27 cellular contexts compared by ENCODE assay signal in genomic region chr6:30935018-30935417, GRCh38. TPM values are rescaled to one million over a fixed set of nuclear protein-coding genes. Genes with fewer than 3 reads are reported as not detected.
DNase-seq lines count a peak whose midpoint lies in the region; ATAC-seq, FAIRE-seq and TF ChIP-seq lines count a peak whose summit lies in the region.
"Had no signal": no experiment of that assay in that cellular context is flagged by ENCODE, and none has a peak within 500 bp of the region (broad histone marks: within the 10 kb centered on the region; RNA-seq: fewer than 3 reads in every experiment).

No MANE protein-coding gene starts in this region.

- no peaks in the 10 kb centered on the region for H3K36me3 Mint-ChIP-seq in MCF 10A (ENCODE audit: insufficient read depth, unreplicated experiment)
- H3K36me3 Mint-ChIP-seq: activated naive CD8-positive, alpha-beta T cell treated with anti-CD3 and anti-CD28 coated beads for 36 hours had no signal

- no peaks in the 10 kb centered on the region for H3K27me3 Mint-ChIP-seq in MCF 10A (ENCODE audit: insufficient read depth, unreplicated experiment)

- intact Hi-C loops in MCF 10A (cut with micrococcal nuclease) (no loop called here), breast epithelium (cut with DNase I; ENCODE audit: low total_unique reads) (no loop called here), heart left ventricle (cut with DNase I) (no loop called here)

- no peak for TF ChIP-seq CTCF in MCF 10A (IDR thresholded peaks at IDR 0.05; ENCODE audit: unreplicated experiment)
- TF ChIP-seq CTCF in breast epithelium (IDR thresholded peaks at IDR 0.05): no peak
- TF ChIP-seq CTCF in heart left ventricle (IDR thresholded peaks at IDR 0.05): no peak

- no TSS peak for BruUV-seq in MCF 10A (replicated peaks; lab: Mats Ljungman, UMichigan)

- peak overlapping the region; percentile 2 for H3K4me3 Mint-ChIP-seq in MCF 10A (ENCODE audit: unreplicated experiment)
- H3K4me3 Mint-ChIP-seq: activated naive CD8-positive, alpha-beta T cell treated with anti-CD3 and anti-CD28 coated beads for 36 hours; activated T-helper 1 cell treated with anti-CD3 and anti-CD28 coated beads, Interleukin-12 subunit alpha, Interleukin-12 subunit beta, Interleukin-2, Interleukin-4 antibody, amounts not matched to agents 30 ng/mL and 10 ng/mL and 1 ng/mL, durations not matched to agents 14 hours and 24 hours and 36 hours had no signal

- H3K27ac Mint-ChIP-seq in MCF 10A (ENCODE audit: low read depth, unreplicated experiment): peak overlapping the region; percentile 94
- H3K27ac Mint-ChIP-seq: activated naive CD8-positive, alpha-beta T cell treated with anti-CD3 and anti-CD28 coated beads for 36 hours; activated T-helper 1 cell treated with anti-CD3 and anti-CD28 coated beads, Interleukin-12 subunit alpha, Interleukin-12 subunit beta, Interleukin-2, Interleukin-4 antibody, amounts not matched to agents 30 ng/mL and 10 ng/mL and 1 ng/mL, durations not matched to agents 14 hours and 24 hours and 36 hours had no signal

- POLR2A ChIA-PET in MCF 10A (lab: Yijun Ruan, JAX): interaction anchor here (0.6 to 2.4 kb wide), 17 partner anchors 10 to 181 kb away, joined by 3 to 30 read pairs (median 4); partner anchors contain the start of genes DDR1 and VARS2

- H3K27me3 ChIP-seq in breast epithelium (no peaks in the 10 kb centered on the region), heart left ventricle (peaks cover 0 to 11% (median 0%) of the 10 kb centered on the region in 9 donors)
- H3K27me3 ChIP-seq: dorsolateral prefrontal cortex, right atrium auricular region had no signal

- H3K4me1 ChIP-seq in breast epithelium: no peaks in the 10 kb centered on the region
- no peaks in the 10 kb centered on the region for H3K4me1 ChIP-seq in heart left ventricle
- H3K4me1 ChIP-seq: left ventricle myocardium inferior, right atrium auricular region had no signal

- H3K9me3 ChIP-seq in breast epithelium: no peaks in the 10 kb centered on the region
- no peaks in the 10 kb centered on the region for H3K9me3 ChIP-seq in heart left ventricle
- H3K9me3 ChIP-seq: left ventricle myocardium inferior, right atrium auricular region had no signal

- H3K4me1 Mint-ChIP-seq in MCF 10A (ENCODE audit: insufficient read depth, unreplicated experiment): peaks cover 45% of the 10 kb centered on the region
- H3K4me1 Mint-ChIP-seq: activated naive CD8-positive, alpha-beta T cell treated with anti-CD3 and anti-CD28 coated beads for 36 hours had no signal

- ATAC-seq in heart left ventricle (no peak), HG03196 (IDR thresholded peaks at IDR 0.05; ENCODE audit: unreplicated experiment) (no peak)
- ATAC-seq: activated CD4-positive, CD25-positive, alpha-beta regulatory T cell treated with anti-CD3 and anti-CD28 coated beads, Interleukin-2, amount 50 U/mL, for 24 hours; esophagus mucosa; Panc1; SK-N-SH treated with all-trans-retinoic acid at 6 μM for 48 hours had no signal

- H3K36me3 ChIP-seq in breast epithelium (no peaks in the 10 kb centered on the region), heart left ventricle (no peaks in the 10 kb centered on the region)
- H3K36me3 ChIP-seq: left ventricle myocardium inferior, right atrium auricular region had no signal

- WGBS in heart left ventricle, 4 donors: 24 to 31% (median 28%) methylated on average over 3 of the region's 3 CpGs

- DNase-seq in MCF 10A (ENCODE audit: unreplicated experiment): peak; percentile 86
- DNase-seq in breast epithelium (ENCODE audit: low spot score in 2 of 2): no peak
- DNase-seq in amniotic epithelial cell (ENCODE audit: low read depth): peak; percentile 77
- DNase-seq in kidney tubule cell (ENCODE audit: low spot score): peak; percentile 45
- DNase-seq in urothelium cell line (ENCODE audit: low spot score): peak; percentile 18
- no peak for DNase-seq in ecto neural progenitor cell (ENCODE audit: low spot score)
- DNase-seq in heart left ventricle: no peak
- DNase-seq: activated naive CD8-positive, alpha-beta T cell treated with anti-CD3 and anti-CD28 coated beads for 36 hours; DMS79 treated with DMSO at 0.1 percent for 48 hours; dorsolateral prefrontal cortex; left ventricle myocardium inferior; NCI-H1048; NCI-H2081 treated with DMSO at 0.1 percent for 48 hours; occipital lobe; T-helper 9 cell had no signal

- no peak for TF ChIP-seq POLR2A in breast epithelium (IDR thresholded peaks at IDR 0.05)
- TF ChIP-seq POLR2A in heart left ventricle (IDR thresholded peaks at IDR 0.05): no peak

- H3K27ac ChIP-seq in breast epithelium (no peak overlapping the region), heart left ventricle (no peak overlapping the region)
- H3K27ac ChIP-seq: C4-2B, dorsolateral prefrontal cortex, KMS-11, left ventricle myocardium inferior, right atrium auricular region had no signal

- FAIRE-seq in urothelium cell line (lab: Jason Lieb, UNC): no peak

- CTCF ChIA-PET in MCF 10A (lab: Yijun Ruan, JAX): interaction anchor here (0.6 to 2.6 kb wide), 9 partner anchors 9 to 180 kb away, joined by 3 to 16 read pairs (median 6); partner anchors contain the start of genes PSORS1C1 and VARS2

- no peaks in the 10 kb centered on the region for H3K9me3 Mint-ChIP-seq in MCF 10A (ENCODE audit: unreplicated experiment)
- H3K9me3 Mint-ChIP-seq: activated naive CD8-positive, alpha-beta T cell treated with anti-CD3 and anti-CD28 coated beads for 36 hours; activated T-helper 1 cell treated with anti-CD3 and anti-CD28 coated beads, Interleukin-12 subunit alpha, Interleukin-12 subunit beta, Interleukin-2, Interleukin-4 antibody, amounts not matched to agents 30 ng/mL and 10 ng/mL and 1 ng/mL, durations not matched to agents 14 hours and 24 hours and 36 hours had no signal

- H3K4me3 ChIP-seq in breast epithelium: no peak overlapping the region
- no peak overlapping the region for H3K4me3 ChIP-seq in heart left ventricle
- H3K4me3 ChIP-seq: dorsolateral prefrontal cortex, left ventricle myocardium inferior, right atrium auricular region had no signal

RNA-seq across cellular contexts. Expression of gene SFTA2, which starts 3.0 kb away (rescaled TPM):
- not detected in 2 replicates for total RNA-seq in MCF 10A (2022)
- not detected for total RNA-seq in breast epithelium
- total RNA-seq in heart left ventricle: not detected
- polyA plus RNA-seq in heart left ventricle: not detected
- total RNA-seq: activated CD8-positive, alpha-beta memory T cell treated with anti-CD3 and anti-CD28 coated beads for 36 hours; activated naive CD8-positive, alpha-beta T cell treated with anti-CD3 and anti-CD28 coated beads for 36 hours; activated T-helper 1 cell treated with anti-CD3 and anti-CD28 coated beads, Interleukin-12 subunit alpha, Interleukin-12 subunit beta, Interleukin-2, Interleukin-4 antibody, amounts not matched to agents 30 ng/mL and 10 ng/mL and 1 ng/mL, durations not matched to agents 14 hours and 24 hours and 36 hours; glomerular endothelial cell; left ventricle myocardium inferior; occipital lobe; right atrium auricular region; temporal lobe had no signal

RNA-seq across cellular contexts. Expression of gene MUCL3, which starts 5.8 kb away (rescaled TPM):
- total RNA-seq in MCF 10A (2022) (not detected in 2 replicates), breast epithelium (not detected), heart left ventricle (under 1 TPM in 1 of 9 donors, not detected in 8; 0.11 TPM)
- under 1 TPM in 1 of 2 donors, not detected in 1; 0.03 TPM for polyA plus RNA-seq in heart left ventricle
- total RNA-seq: activated CD8-positive, alpha-beta memory T cell treated with anti-CD3 and anti-CD28 coated beads for 36 hours; activated naive CD8-positive, alpha-beta T cell treated with anti-CD3 and anti-CD28 coated beads for 36 hours; activated T-helper 1 cell treated with anti-CD3 and anti-CD28 coated beads, Interleukin-12 subunit alpha, Interleukin-12 subunit beta, Interleukin-2, Interleukin-4 antibody, amounts not matched to agents 30 ng/mL and 10 ng/mL and 1 ng/mL, durations not matched to agents 14 hours and 24 hours and 36 hours; dorsolateral prefrontal cortex; glomerular endothelial cell; left ventricle myocardium inferior; occipital lobe; right atrium auricular region; temporal lobe had no signal

RNA-seq across cellular contexts. Expression of gene VARS2, which starts 21.0 kb away (rescaled TPM):
- total RNA-seq in MCF 10A (2022): 38.8 and 52.7 TPM in 2 replicates
- 10 to 100 TPM; 15.7 to 19.2 (median 16.8) TPM for total RNA-seq in breast epithelium
- total RNA-seq in heart left ventricle: 10 to 100 TPM; 10.7 to 28.5 (median 18.8) TPM
- 10 to 100 TPM; 12.1 to 19.7 TPM for polyA plus RNA-seq in heart left ventricle

RNA-seq across cellular contexts. Expression of gene GTF2H4, which starts 27.0 kb away (rescaled TPM):
- 30.6 and 33.9 TPM in 2 replicates for total RNA-seq in MCF 10A (2022)
- 10 to 100 TPM; 10.4 to 13.4 (median 11.1) TPM for total RNA-seq in breast epithelium
- 10 to 100 TPM in 7 of 9 donors, 1 to 10 TPM in 2; 4.2 to 19.9 (median 14.5) TPM for total RNA-seq in heart left ventricle
- polyA plus RNA-seq in heart left ventricle: 10 to 100 TPM; 14.7 to 22.4 TPM

RNA-seq across cellular contexts. Expression of gene MUC21, which starts 48.5 kb away (rescaled TPM):
- total RNA-seq in MCF 10A (2022): not detected in 2 replicates
- not detected for total RNA-seq in breast epithelium
- total RNA-seq in heart left ventricle: not detected
- polyA plus RNA-seq in heart left ventricle: under 1 TPM in 1 of 2 donors, not detected in 1; 0.10 TPM
- total RNA-seq: activated CD8-positive, alpha-beta memory T cell treated with anti-CD3 and anti-CD28 coated beads for 36 hours; activated naive CD8-positive, alpha-beta T cell treated with anti-CD3 and anti-CD28 coated beads for 36 hours; activated T-helper 1 cell treated with anti-CD3 and anti-CD28 coated beads, Interleukin-12 subunit alpha, Interleukin-12 subunit beta, Interleukin-2, Interleukin-4 antibody, amounts not matched to agents 30 ng/mL and 10 ng/mL and 1 ng/mL, durations not matched to agents 14 hours and 24 hours and 36 hours; glomerular endothelial cell; left ventricle myocardium inferior; occipital lobe; right atrium auricular region; temporal lobe had no signal

Comparison
In these comparisons a context has a peak if more than half of its experiments do, and no peak if none do; other contexts are left out.
1. DNase-seq: peak in MCF 10A (single experiment), amniotic epithelial cell (single experiment), kidney tubule cell (single experiment) and urothelium cell line (single experiment); none in breast epithelium (0 of 2), ecto neural progenitor cell (single experiment) and heart left ventricle (0 of 5).